ENCODE assay signal across 8 cellular contexts in genomic region chr19:6738726-6739389, GRCh38. TPM values are rescaled to one million over a fixed set of nuclear protein-coding genes. Genes with fewer than 3 reads are reported as not detected.
A peak's percentile ranks its signal among the peaks of the same experiment; 100 is the strongest.
DNase-seq lines count a peak whose midpoint lies in the region; ATAC-seq and TF ChIP-seq lines count a peak whose summit lies in the region.

No MANE protein-coding gene starts in this region.

- H3K4me3 ChIP-seq in GM12875 (ENCODE audit: low read depth, low read length) (peak overlapping the region; percentile 12), SK-N-MC (peak overlapping the region; percentile 64), mucosa of descending colon (no peak overlapping the region), upper lobe of right lung (peak overlapping the region; percentile 47)

- no peak for TF ChIP-seq CTCF in GM12875 (IDR thresholded peaks at IDR 0.05; ENCODE audit: borderline replicate concordance, insufficient read depth, low read depth, low read length)
- no peak for TF ChIP-seq CTCF in mucosa of descending colon (IDR thresholded peaks at IDR 0.05)
- no peak for TF ChIP-seq CTCF in upper lobe of right lung (IDR thresholded peaks at IDR 0.05)

- H3K27ac Mint-ChIP-seq in dendritic cell treated with granulocyte-macrophage colony-stimulating factor and Interleukin-4, amounts not matched to agents 40 ng/mL and 50 ng/mL, for 4 days = peak overlapping the region; percentile 91

- no peak overlapping the region for H3K9ac ChIP-seq in SK-N-MC (ENCODE audit: insufficient read length)

- peak overlapping the region; percentile 94 for H3K4me3 Mint-ChIP-seq in dendritic cell treated with granulocyte-macrophage colony-stimulating factor and Interleukin-4, amounts not matched to agents 40 ng/mL and 50 ng/mL, for 4 days

- peaks cover 12% of the 10 kb centered on the region for H3K27me3 Mint-ChIP-seq in dendritic cell treated with granulocyte-macrophage colony-stimulating factor and Interleukin-4, amounts not matched to agents 40 ng/mL and 50 ng/mL, for 4 days

- peaks cover 37% of the 10 kb centered on the region for H3K4me1 Mint-ChIP-seq in dendritic cell treated with granulocyte-macrophage colony-stimulating factor and Interleukin-4, amounts not matched to agents 40 ng/mL and 50 ng/mL, for 4 days (ENCODE audit: low read depth)

- DNase-seq in SK-N-MC (ENCODE audit: low read depth, low spot score) (no peak), mucosa of descending colon (peak; percentile 76 to 87 (median 85)), upper lobe of right lung (peak; percentile 75), AML-193 (lab: John Stamatoyannopoulos, UW) (no peak)

- H3K9me3 ChIP-seq in SK-N-MC (ENCODE audit: low read depth, low read length) (no peaks in the 10 kb centered on the region), mucosa of descending colon (no peaks in the 10 kb centered on the region), upper lobe of right lung (no peaks in the 10 kb centered on the region)

- H3K4me1 ChIP-seq in mucosa of descending colon (ENCODE audit: low read depth) (peaks cover 30% of the 10 kb centered on the region), upper lobe of right lung (peaks cover 39% of the 10 kb centered on the region)

- peak; percentile 18 for ATAC-seq in mucosa of descending colon
- no peak for ATAC-seq in upper lobe of right lung
- ATAC-seq in HG03571 (IDR thresholded peaks at IDR 0.05; ENCODE audit: unreplicated experiment) = no peak
- no peak for ATAC-seq in HG03196 (IDR thresholded peaks at IDR 0.05; ENCODE audit: unreplicated experiment)

- peak overlapping the region; percentile 92 for H3K27ac ChIP-seq in SK-N-MC
- peak overlapping the region; percentile 84 for H3K27ac ChIP-seq in upper lobe of right lung

- H3K27me3 ChIP-seq in upper lobe of right lung = no peaks in the 10 kb centered on the region

- peaks cover 52% of the 10 kb centered on the region for H3K36me3 Mint-ChIP-seq in dendritic cell treated with granulocyte-macrophage colony-stimulating factor and Interleukin-4, amounts not matched to agents 40 ng/mL and 50 ng/mL, for 4 days (ENCODE audit: low read depth)

- no peaks in the 10 kb centered on the region for H3K9me3 Mint-ChIP-seq in dendritic cell treated with granulocyte-macrophage colony-stimulating factor and Interleukin-4, amounts not matched to agents 40 ng/mL and 50 ng/mL, for 4 days

- intact Hi-C loops in dendritic cell treated with granulocyte-macrophage colony-stimulating factor and Interleukin-4, amounts not matched to agents 40 ng/mL and 50 ng/mL, for 4 days (cut with micrococcal nuclease) = loop anchor here (1.0 to 2.0 kb wide), 4 partner anchors 14 to 124 kb away; partner anchors contain the start of gene VAV1
- intact Hi-C loops in mucosa of descending colon (cut with DNase I, micrococcal nuclease) (no loop called here), upper lobe of right lung (cut with DNase I) (no loop called here)

- H3K36me3 ChIP-seq in SK-N-MC (ENCODE audit: insufficient read depth, low read length) = peaks cover 9% of the 10 kb centered on the region; the same call in 1 of the 2 replicates
- no peaks in the 10 kb centered on the region for H3K36me3 ChIP-seq in mucosa of descending colon (ENCODE audit: low read depth)
- H3K36me3 ChIP-seq in upper lobe of right lung = peaks cover 13% of the 10 kb centered on the region

RNA-seq across cellular contexts. Expression of gene TRIP10, which starts 0.6 kb away (rescaled TPM):
- total RNA-seq in mucosa of descending colon (100 to 1,000 TPM in 1 of 3 donors, 10 to 100 TPM in 2; 72.8 to 121 (median 79.5) TPM), upper lobe of right lung (88.1 TPM)

RNA-seq across cellular contexts. Expression of gene GPR108, which starts 1.5 kb away (rescaled TPM):
- total RNA-seq in mucosa of descending colon (100 to 1,000 TPM in 1 of 3 donors, 10 to 100 TPM in 2; 74.8 to 115 (median 89.2) TPM), upper lobe of right lung (81.2 TPM)

RNA-seq across cellular contexts. Expression of gene C3, which starts 18.4 kb away (rescaled TPM):
- 100 to 1,000 TPM in 2 of 3 donors, 10 to 100 TPM in 1; 42.2 to 473 (median 261) TPM for total RNA-seq in mucosa of descending colon
- total RNA-seq in upper lobe of right lung = 1,129 TPM

RNA-seq across cellular contexts. Expression of gene SH2D3A, which starts 28.4 kb away (rescaled TPM):
- total RNA-seq in mucosa of descending colon = 10 to 100 TPM; 26.4 to 80.5 (median 40.5) TPM
- 26.0 TPM for total RNA-seq in upper lobe of right lung

RNA-seq across cellular contexts. Expression of gene VAV1, which starts 33.6 kb away (rescaled TPM):
- total RNA-seq in mucosa of descending colon (10 to 100 TPM in 2 of 3 donors, 1 to 10 TPM in 1; 6.0 to 12.3 (median 10.7) TPM), upper lobe of right lung (31.6 TPM)

Comparison
In these comparisons a context has a peak if more than half of its experiments do, and no peak if none do; other contexts are left out.
1. DNase-seq: peak in mucosa of descending colon (3 of 3) and upper lobe of right lung (single experiment); none in SK-N-MC (single experiment) and AML-193 (0 of 2).